Comparison of ENCODE assay signal across 14 cellular contexts in genomic region chr19:38262585-38263268, GRCh38. TPM values are rescaled to one million over a fixed set of nuclear protein-coding genes. Genes with fewer than 3 reads are reported as not detected.
DNase-seq lines count a peak whose midpoint lies in the region; ATAC-seq and TF ChIP-seq lines count a peak whose summit lies in the region.
"Had no signal": no experiment of that assay in that cellular context is flagged by ENCODE, and none has a peak within 500 bp of the region (broad histone marks: within the 10 kb centered on the region; RNA-seq: fewer than 3 reads in every experiment).

No MANE protein-coding gene starts in this region.

- POLR2A ChIA-PET in CD4-positive, alpha-beta T cell (lab: Charles Lee): no interaction called here

- ATAC-seq in CD4-positive, alpha-beta T cell (ENCODE audit: poor library complexity): no peak
- ATAC-seq: activated CD8-positive, alpha-beta memory T cell treated with anti-CD3 and anti-CD28 coated beads, Interleukin-2, amount 10 ng/mL, durations not matched to agents 7 days and 5 days had no signal

- H3K4me1 Mint-ChIP-seq in CD4-positive, alpha-beta T cell (ENCODE audit: low read depth): peaks cover 26% of the 10 kb centered on the region
- peaks cover 30% of the 10 kb centered on the region for H3K4me1 Mint-ChIP-seq in activated naive CD8-positive, alpha-beta T cell treated with anti-CD3 and anti-CD28 coated beads for 36 hours
- peaks cover 37% of the 10 kb centered on the region for H3K4me1 Mint-ChIP-seq in nephron progenitor cell

- H3K36me3 ChIP-seq in HAP-1 (replicated peaks) (no peaks in the 10 kb centered on the region), MG63 (no peaks in the 10 kb centered on the region)
- H3K36me3 ChIP-seq: SJCRH30, suprapubic skin had no signal

- H3K4me3 Mint-ChIP-seq in CD4-positive, alpha-beta T cell: peak overlapping the region; percentile 63
- no peak overlapping the region for H3K4me3 Mint-ChIP-seq in activated naive CD8-positive, alpha-beta T cell treated with anti-CD3 and anti-CD28 coated beads for 36 hours
- H3K4me3 Mint-ChIP-seq in nephron progenitor cell: peak overlapping the region; percentile 57
- H3K4me3 Mint-ChIP-seq: activated CD8-positive, alpha-beta memory T cell treated with anti-CD3 and anti-CD28 coated beads, Interleukin-2, amount 10 ng/mL, durations not matched to agents 7 days and 5 days had no signal

- no peaks in the 10 kb centered on the region for H3K27me3 ChIP-seq in CD4-positive, alpha-beta T cell (ENCODE audit: control insufficient read depth, insufficient read depth, low read length)
- H3K27me3 ChIP-seq in HAP-1 (ENCODE audit: low read depth) (no peaks in the 10 kb centered on the region), MG63 (no peaks in the 10 kb centered on the region)
- H3K27me3 ChIP-seq: SJCRH30 had no signal

- H3K27ac ChIP-seq in CD4-positive, alpha-beta T cell (ENCODE audit: low read depth, low read length): no peak overlapping the region
- H3K27ac ChIP-seq: parathyroid adenoma, SJCRH30, suprapubic skin had no signal

- CTCF ChIA-PET in CD4-positive, alpha-beta T cell (lab: Charles Lee): no interaction called here

- H3K9me3 ChIP-seq in CD4-positive, alpha-beta T cell (ENCODE audit: control insufficient read depth, low read length): no peaks in the 10 kb centered on the region
- H3K9me3 ChIP-seq in HAP-1 (no peaks in the 10 kb centered on the region), MG63 (no peaks in the 10 kb centered on the region)
- H3K9me3 ChIP-seq: SJCRH30, suprapubic skin had no signal

- H3K27ac Mint-ChIP-seq in CD4-positive, alpha-beta T cell: no peak overlapping the region
- peak overlapping the region; percentile 70 for H3K27ac Mint-ChIP-seq in activated naive CD8-positive, alpha-beta T cell treated with anti-CD3 and anti-CD28 coated beads for 36 hours
- peak overlapping the region; percentile 23 for H3K27ac Mint-ChIP-seq in nephron progenitor cell

- in situ Hi-C loops in HAP-1 (cut with MboI; ENCODE audit: low sequenced_read_pairs): no loop called here

- peaks cover 24% of the 10 kb centered on the region for H3K4me1 ChIP-seq in HAP-1

- no peak for DNase-seq in CD4-positive, alpha-beta T cell
- peak; percentile 61 to 67 for DNase-seq in HAP-1 (ENCODE audit: low spot score in 2 of 2)
- no peak for DNase-seq in activated naive CD8-positive, alpha-beta T cell treated with anti-CD3 and anti-CD28 coated beads for 36 hours
- no peak for DNase-seq in nephron progenitor cell
- DNase-seq in MG63: no peak
- no peak for DNase-seq in stimulated activated CD4-positive, alpha-beta T cell treated with anti-CD3 and anti-CD28 coated beads, Interleukin-2, amount 100 ng/mL, for 24 hours
- no peak for DNase-seq in stimulated activated CD4-positive, alpha-beta T cell treated with anti-CD3 and anti-CD28 coated beads, Interleukin-4, amount 100 ng/mL, for 4 hours
- DNase-seq: activated CD8-positive, alpha-beta memory T cell treated with anti-CD3 and anti-CD28 coated beads, Interleukin-2, amount 10 ng/mL, durations not matched to agents 7 days and 5 days; cerebellar nuclear complex; SJCRH30 had no signal

- H3K27me3 Mint-ChIP-seq in CD4-positive, alpha-beta T cell: peaks cover 12% of the 10 kb centered on the region
- peaks cover 8% of the 10 kb centered on the region for H3K27me3 Mint-ChIP-seq in activated naive CD8-positive, alpha-beta T cell treated with anti-CD3 and anti-CD28 coated beads for 36 hours
- H3K27me3 Mint-ChIP-seq in nephron progenitor cell (ENCODE audit: low read depth, poor library complexity): peaks cover 18% of the 10 kb centered on the region

- H3K36me3 Mint-ChIP-seq in CD4-positive, alpha-beta T cell (ENCODE audit: low read depth): no peaks in the 10 kb centered on the region
- H3K36me3 Mint-ChIP-seq in activated naive CD8-positive, alpha-beta T cell treated with anti-CD3 and anti-CD28 coated beads for 36 hours: peaks cover 2% of the 10 kb centered on the region
- no peaks in the 10 kb centered on the region for H3K36me3 Mint-ChIP-seq in nephron progenitor cell (ENCODE audit: low read depth)
- H3K36me3 Mint-ChIP-seq: activated CD8-positive, alpha-beta memory T cell treated with anti-CD3 and anti-CD28 coated beads, Interleukin-2, amount 10 ng/mL, durations not matched to agents 7 days and 5 days; activated naive CD8-positive, alpha-beta T cell had no signal

- intact Hi-C loops in CD4-positive, alpha-beta T cell (cut with DNase I, micrococcal nuclease): no loop called here

- no peak for TF ChIP-seq CTCF in CD4-positive, alpha-beta T cell (IDR thresholded peaks at IDR 0.05)
- no peak for TF ChIP-seq CTCF in nephron progenitor cell (IDR thresholded peaks at IDR 0.05)

- H3K4me3 ChIP-seq in HAP-1 (no peak overlapping the region), MG63 (no peak overlapping the region)
- H3K4me3 ChIP-seq: SJCRH30, suprapubic skin had no signal

- H3K9me3 Mint-ChIP-seq in CD4-positive, alpha-beta T cell: no peaks in the 10 kb centered on the region
- peaks cover 1% of the 10 kb centered on the region for H3K9me3 Mint-ChIP-seq in activated naive CD8-positive, alpha-beta T cell treated with anti-CD3 and anti-CD28 coated beads for 36 hours
- H3K9me3 Mint-ChIP-seq in nephron progenitor cell: no peaks in the 10 kb centered on the region

RNA-seq across cellular contexts. Expression of gene SPINT2, which starts 1.6 kb away (rescaled TPM):
- total RNA-seq in CD4-positive, alpha-beta T cell: 10 to 100 TPM; 25.4 to 26.5 TPM
- 10 to 100 TPM; 28.2 to 31.7 TPM for total RNA-seq in activated naive CD8-positive, alpha-beta T cell treated with anti-CD3 and anti-CD28 coated beads for 36 hours
- total RNA-seq in MG63 (2014; rRNA removed; shearing (Covaris generic); ENCODE audit: low replicate concordance): 1.8 and 7.7 TPM in 2 replicates

RNA-seq across cellular contexts. Expression of gene PPP1R14A, which starts 6.6 kb away (rescaled TPM):
- not detected for total RNA-seq in CD4-positive, alpha-beta T cell
- not detected for total RNA-seq in activated naive CD8-positive, alpha-beta T cell treated with anti-CD3 and anti-CD28 coated beads for 36 hours
- total RNA-seq in MG63 (2014; rRNA removed; shearing (Covaris generic); ENCODE audit: low replicate concordance): 1.0 TPM in 1 of 2 replicates, not detected in the other
- total RNA-seq: activated CD8-positive, alpha-beta memory T cell treated with anti-CD3 and anti-CD28 coated beads, Interleukin-2, amount 10 ng/mL, durations not matched to agents 7 days and 5 days; HT-29 had no signal

RNA-seq across cellular contexts. Expression of gene DPF1, which starts 38.7 kb away (rescaled TPM):
- total RNA-seq in CD4-positive, alpha-beta T cell: not detected
- total RNA-seq in activated naive CD8-positive, alpha-beta T cell treated with anti-CD3 and anti-CD28 coated beads for 36 hours: under 1 TPM; 0.41 to 0.50 TPM
- total RNA-seq in MG63 (2014; rRNA removed; shearing (Covaris generic); ENCODE audit: low replicate concordance): 6.9 and 7.0 TPM in 2 replicates

RNA-seq across cellular contexts. Expression of gene C19orf33, which starts 41.3 kb away (rescaled TPM):
- not detected for total RNA-seq in CD4-positive, alpha-beta T cell
- not detected for total RNA-seq in activated naive CD8-positive, alpha-beta T cell treated with anti-CD3 and anti-CD28 coated beads for 36 hours
- not detected in 2 replicates for total RNA-seq in MG63 (2014; rRNA removed; shearing (Covaris generic); ENCODE audit: low replicate concordance)
- total RNA-seq: activated CD8-positive, alpha-beta memory T cell treated with anti-CD3 and anti-CD28 coated beads, Interleukin-2, amount 10 ng/mL, durations not matched to agents 7 days and 5 days; SJCRH30 had no signal

RNA-seq across cellular contexts. Expression of gene YIF1B, which starts 53.0 kb away (rescaled TPM):
- total RNA-seq in CD4-positive, alpha-beta T cell: 10 to 100 TPM; 15.9 to 17.1 TPM
- 10 to 100 TPM; 57.3 to 63.0 TPM for total RNA-seq in activated naive CD8-positive, alpha-beta T cell treated with anti-CD3 and anti-CD28 coated beads for 36 hours
- total RNA-seq in MG63 (2014; rRNA removed; shearing (Covaris generic); ENCODE audit: low replicate concordance): 192 and 294 TPM in 2 replicates

Comparison
In these comparisons a context has a peak if more than half of its experiments do, and no peak if none do; other contexts are left out.
1. DNase-seq: peak in HAP-1 (2 of 2); none in CD4-positive, alpha-beta T cell (0 of 10), activated naive CD8-positive, alpha-beta T cell treated with anti-CD3 and anti-CD28 coated beads for 36 hours (single experiment), nephron progenitor cell (single experiment), MG63 (single experiment), stimulated activated CD4-positive, alpha-beta T cell treated with anti-CD3 and anti-CD28 coated beads, Interleukin-2, amount 100 ng/mL, for 24 hours (0 of 2) and stimulated activated CD4-positive, alpha-beta T cell treated with anti-CD3 and anti-CD28 coated beads, Interleukin-4, amount 100 ng/mL, for 4 hours (0 of 2).